ENCODE assay signal across 8 cellular contexts in the genomic region with DNA sequence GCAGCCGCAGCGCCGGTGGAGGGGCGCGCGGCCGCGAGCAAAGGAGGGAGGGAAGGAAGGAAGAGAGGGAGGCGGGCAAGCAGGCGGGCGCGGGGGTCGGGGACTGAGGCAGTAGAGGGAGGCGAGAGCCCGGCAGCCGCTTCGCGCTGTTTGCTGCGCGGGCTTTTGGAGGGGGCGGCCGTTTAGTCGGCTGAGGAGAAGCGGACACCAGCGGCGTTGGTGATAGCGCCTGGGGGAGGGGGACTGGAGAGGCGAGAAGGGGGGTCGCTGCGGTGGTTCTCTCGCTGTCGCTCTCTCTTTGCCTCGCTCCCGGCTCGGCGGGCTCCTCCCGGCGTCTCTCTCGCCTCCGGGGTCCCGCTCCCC.
DNase-seq lines count a peak whose midpoint lies in the region; ATAC-seq and TF ChIP-seq lines count a peak whose summit lies in the region.

A gene (plus strand): TSS at position 1 of the 363 bp plus-strand sequence.

- H3K27ac ChIP-seq in coronary artery, result peak within 1 kb of the TSS; percentile 87 to 92

- no peak for TF ChIP-seq CTCF in AG09309 (IDR thresholded peaks at IDR 0.05; ENCODE audit: control insufficient read depth, insufficient read depth, low read depth, low read length, missing control alignments)
- no peak for TF ChIP-seq CTCF in coronary artery (IDR thresholded peaks at IDR 0.05)

- H3K27me3 ChIP-seq in mucosa of stomach (ENCODE audit: control insufficient read depth, insufficient read depth, low read length), result no peaks in the 10 kb centered on the region

- no peaks in the 10 kb centered on the region for H3K36me3 ChIP-seq in mucosa of stomach (ENCODE audit: control insufficient read depth, insufficient read depth, low read length)

- peak within 1 kb of the TSS; percentile 89 for H3K4me3 ChIP-seq in AG09309 (ENCODE audit: control insufficient read depth, low read depth, low read length)
- H3K4me3 ChIP-seq in coronary artery, result peak within 1 kb of the TSS; percentile 88
- H3K4me3 ChIP-seq in mucosa of stomach (ENCODE audit: low read length), result peak within 1 kb of the TSS; percentile 81

- H3K9ac ChIP-seq in mucosa of stomach (ENCODE audit: low read length), result peak within 1 kb of the TSS; percentile 83

- H3K9me3 ChIP-seq in mucosa of stomach (ENCODE audit: control insufficient read depth, low read length), result no peaks in the 10 kb centered on the region

- ATAC-seq in HG02588 (IDR thresholded peaks at IDR 0.05; ENCODE audit: unreplicated experiment), result no peak
- no peak for ATAC-seq in HG02981 (IDR thresholded peaks at IDR 0.05; ENCODE audit: unreplicated experiment)

- DNase-seq in AG09309 (ENCODE audit: low read depth), result no peak
- DNase-seq in HuH-7 (ENCODE audit: low spot score), result peak; percentile 26
- no peak for DNase-seq in coronary artery (ENCODE audit: low spot score)
- DNase-seq in stimulated activated CD4-positive, alpha-beta T cell treated with anti-CD3 and anti-CD28 coated beads, Interleukin-4, amount 100 ng/mL, for 4 hours, result no peak
- no peak for DNase-seq in activated CD4-positive, alpha-beta T cell treated with anti-CD3 and anti-CD28 coated beads for 1 hour

- H3K4me1 ChIP-seq in mucosa of stomach (ENCODE audit: control insufficient read depth, insufficient read depth, low read length), result peaks cover 9% of the 10 kb centered on the region
